In genomic region chr4:26992657-26993361, GRCh38 we compare ENCODE assay signal across 1 cellular context.
TF ChIP-seq lines count a peak whose summit lies in the region.

No MANE protein-coding gene starts in this region.

TF ChIP-seq in GM23338, 12 proteins besides CTCF, POLR2A, EP300 and RAD21 (continued from another document):
- TF ChIP-seq REST (IDR thresholded peaks at IDR 0.05; ENCODE audit: unreplicated experiment): no peak
- TF ChIP-seq CREB1 (CRISPR knock-in tag; IDR thresholded peaks at IDR 0.05; ENCODE audit: low read depth): no peak
- TF ChIP-seq NANOG (IDR thresholded peaks at IDR 0.05; ENCODE audit: borderline replicate concordance): no peak
- no peak for TF ChIP-seq EZH2 (IDR thresholded peaks at IDR 0.05; ENCODE audit: low read depth, unreplicated experiment)
- TF ChIP-seq JUNB (IDR thresholded peaks at IDR 0.05; ENCODE audit: unreplicated experiment): no peak
- no peak for TF ChIP-seq ZNF331 (CRISPR knock-in tag; IDR thresholded peaks at IDR 0.05; ENCODE audit: low read depth)
